In genomic region chr3:178778579-178778978, GRCh38 we compare ENCODE assay signal across 24 cellular contexts.
DNase-seq lines count a peak whose midpoint lies in the region; ATAC-seq and TF ChIP-seq lines count a peak whose summit lies in the region.
"Had no signal": no experiment of that assay in that cellular context is flagged by ENCODE, and none has a peak within 500 bp of the region (broad histone marks: within the 10 kb centered on the region; RNA-seq: fewer than 3 reads in every experiment).

No MANE protein-coding gene starts in this region.

- no peaks in the 10 kb centered on the region for H3K27me3 ChIP-seq in foreskin keratinocyte
- H3K27me3 ChIP-seq in GM23248 (replicated peaks; ENCODE audit: insufficient read depth): no peaks in the 10 kb centered on the region
- H3K27me3 ChIP-seq: SJSA1 had no signal

- H3K36me3 ChIP-seq in GM23248 (ENCODE audit: low read depth): no peaks in the 10 kb centered on the region
- H3K36me3 ChIP-seq: SJSA1, WERI-Rb-1 had no signal

- peaks cover 10% of the 10 kb centered on the region for H3K4me1 ChIP-seq in foreskin keratinocyte
- no peaks in the 10 kb centered on the region for H3K4me1 ChIP-seq in GM23248 (ENCODE audit: insufficient read depth)
- H3K4me1 ChIP-seq: SJSA1 had no signal

- H3K9ac ChIP-seq in GM23248: no peak overlapping the region

- no peaks in the 10 kb centered on the region for H4K20me1 ChIP-seq in GM23248 (ENCODE audit: insufficient read depth)

- H3K27ac ChIP-seq in foreskin keratinocyte (peak overlapping the region; percentile 48), GM23248 (no peak overlapping the region)
- H3K27ac ChIP-seq: SJSA1, WERI-Rb-1 had no signal

- no peaks in the 10 kb centered on the region for H3K9me3 ChIP-seq in GM23248 (ENCODE audit: low read depth)
- H3K9me3 ChIP-seq: SJSA1 had no signal

- no peaks in the 10 kb centered on the region for H3K79me2 ChIP-seq in GM23248 (ENCODE audit: insufficient read depth)

- TF ChIP-seq CTCF in foreskin keratinocyte (conservative IDR thresholded peaks at IDR 0.05): no peak

- H3K4me2 ChIP-seq in GM23248 (ENCODE audit: unreplicated experiment): no peak overlapping the region

- ATAC-seq in foreskin keratinocyte: no peak
- no peak for ATAC-seq in GM21515 (IDR thresholded peaks at IDR 0.05; ENCODE audit: unreplicated experiment)
- ATAC-seq: HepG2; left colon; stimulated activated effector memory CD8-positive, alpha-beta T cell treated with anti-CD3 and anti-CD28 coated beads, Interleukin-12 subunit alpha, Interleukin-12 subunit beta, amount 100 ng/mL, for 72 hours; T-cell had no signal

- H2AFZ ChIP-seq in GM23248: no peak overlapping the region

- H3K9me2 ChIP-seq in GM23248 (ENCODE audit: insufficient read depth): no peaks in the 10 kb centered on the region

- 37 to 42% methylated on average over 4 of the region's 4 CpGs for WGBS in GM23248 (ENCODE audit: low coverage in 1 of 2, low lambda C conversion rate in 2 of 2, missing lambda C conversion rate in 2 of 2), 2 experiments

- no peaks in the 10 kb centered on the region for H3F3A ChIP-seq in GM23248 (ENCODE audit: insufficient read depth)

- in situ Hi-C loops in GM23248 (cut with MboI): no loop called here

- DNase-seq in Daoy (ENCODE audit: low read depth): peak; percentile 11
- DNase-seq in NCI-H146 (lab: John Stamatoyannopoulos, UW): peak; percentile 89
- peak; percentile 49 for DNase-seq in NCI-H748 treated with DMSO at 0.1 percent for 48 hours (lab: John Stamatoyannopoulos, UW)
- peak in 1 of 2 donors; percentile 10 for DNase-seq in foreskin keratinocyte
- DNase-seq in DMS 273 treated with DMSO at 0.1 percent for 48 hours (lab: John Stamatoyannopoulos, UW): no peak
- no peak for DNase-seq in GM23248
- no peak for DNase-seq in kidney glomerular epithelial cell (lab: John Stamatoyannopoulos, UW)
- DNase-seq: activated CD4-positive, alpha-beta T cell treated with anti-CD3 and anti-CD28 coated beads, Interleukin-2, amount 10 ng/mL, durations not matched to agents 24 days and 14 days; activated CD8-positive, alpha-beta memory T cell treated with anti-CD3 and anti-CD28 coated beads for 24 hours; CD8-positive, alpha-beta memory T cell; DMS153; hippocampal formation; Karpas-422; MV-4-11; NCI-H2107; NCI-H524; T-cell; trophoblast cell; WERI-Rb-1 had no signal

- no peak overlapping the region for H3K4me3 ChIP-seq in GM23248
- H3K4me3 ChIP-seq: SJSA1 had no signal

Comparison
In these comparisons a context has a peak if more than half of its experiments do, and no peak if none do; other contexts are left out.
1. DNase-seq: peak in Daoy (single experiment), NCI-H146 (single experiment) and NCI-H748 treated with DMSO at 0.1 percent for 48 hours (single experiment); none in DMS 273 treated with DMSO at 0.1 percent for 48 hours (single experiment), GM23248 (single experiment) and kidney glomerular epithelial cell (single experiment).